Comparison of ENCODE assay signal across 8 cellular contexts in the genomic region with DNA sequence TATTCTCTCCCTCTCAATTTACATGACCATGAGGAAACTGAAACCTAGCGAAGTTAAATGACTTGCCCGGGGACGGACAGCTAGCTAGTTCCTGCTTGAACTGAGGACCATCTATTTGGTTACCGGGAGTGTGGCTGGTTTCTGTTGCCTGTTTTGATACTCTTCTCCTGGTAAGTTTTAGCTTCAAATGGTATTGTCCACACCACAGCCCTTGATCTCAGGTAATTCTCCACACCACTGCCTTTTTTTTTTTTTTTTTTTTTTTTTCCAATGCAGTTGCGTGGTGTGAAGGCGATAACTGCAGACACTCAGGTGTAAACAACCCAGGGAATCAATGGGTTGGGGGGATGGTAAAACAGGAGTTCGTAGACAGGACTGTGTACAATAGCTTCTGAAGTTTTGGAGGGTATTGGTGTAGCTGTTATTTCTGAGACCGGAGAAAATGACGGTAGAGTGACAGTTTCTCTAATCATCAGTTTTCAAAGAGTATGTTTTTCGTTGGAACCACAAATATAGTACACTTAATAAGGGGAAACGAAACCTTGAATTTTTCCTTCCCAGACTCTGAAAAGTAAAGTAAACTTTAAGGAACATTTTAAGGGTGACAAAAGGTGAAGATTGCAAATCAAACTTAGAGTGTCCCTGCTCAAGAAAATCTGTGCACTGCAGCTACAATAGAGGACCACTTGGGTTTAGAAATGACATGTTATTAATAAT.
DNase-seq lines count a peak whose midpoint lies in the region; ATAC-seq and TF ChIP-seq lines count a peak whose summit lies in the region.

No MANE protein-coding gene starts in this region.

- peak overlapping the region; percentile 7 to 57 (median 47) for H3K4me3 ChIP-seq in subcutaneous abdominal adipose tissue (ENCODE audit: low read depth in 1 of 5, low read length in 5 of 5)

- no peak for TF ChIP-seq CTCF in GM13977 (IDR thresholded peaks at IDR 0.05; ENCODE audit: extremely low read depth, insufficient read depth, missing control alignments)
- TF ChIP-seq CTCF in glutamatergic neuron (IDR thresholded peaks at IDR 0.05; ENCODE audit: partially characterized antibody, unreplicated experiment): no peak

- H3K36me3 ChIP-seq in subcutaneous abdominal adipose tissue (ENCODE audit: control insufficient read depth in 5 of 5, insufficient read depth in 5 of 5, low read length in 5 of 5): no peaks in the 10 kb centered on the region

- H3K9ac ChIP-seq in subcutaneous abdominal adipose tissue (ENCODE audit: low read length in 5 of 5): peak overlapping the region in 2 of 5 donors; percentile 39 to 47

- H3K4me3 Mint-ChIP-seq in glutamatergic neuron (ENCODE audit: unreplicated experiment): peak overlapping the region; percentile 63

- H3K4me1 ChIP-seq in subcutaneous abdominal adipose tissue (ENCODE audit: control insufficient read depth in 5 of 5, insufficient read depth in 5 of 5, low read length in 5 of 5): peaks cover 0 to 3% (median 0%) of the 10 kb centered on the region in 5 donors

- H3K36me3 Mint-ChIP-seq in glutamatergic neuron (ENCODE audit: unreplicated experiment): no peaks in the 10 kb centered on the region

- in situ Hi-C loops in GM13977 (cut with MboI; ENCODE audit: low pct_unique_long_range_greater_than_20kb, low sequenced_read_pairs, unreplicated experiment): no loop called here

- H3K27me3 ChIP-seq in subcutaneous abdominal adipose tissue (ENCODE audit: control insufficient read depth in 5 of 5, insufficient read depth in 4 of 5, low read length in 5 of 5): no peaks in the 10 kb centered on the region

- peak; percentile 33 for DNase-seq in GM13977 (ENCODE audit: low spot score)
- peak; percentile 22 for DNase-seq in NCI-H2107 (lab: John Stamatoyannopoulos, UW)
- DNase-seq in glutamatergic neuron: no peak
- DNase-seq in posterior vena cava (ENCODE audit: low spot score): no peak
- DNase-seq in inferior parietal cortex (ENCODE audit: extremely low spot score): no peak
- no peak for DNase-seq in HuH-7.5 (ENCODE audit: low spot score)

- intact Hi-C loops in posterior vena cava (cut with DNase I): no loop called here

- H3K27ac Mint-ChIP-seq in glutamatergic neuron (ENCODE audit: unreplicated experiment): no peak overlapping the region

- peaks cover 12% of the 10 kb centered on the region for H3K4me1 Mint-ChIP-seq in glutamatergic neuron (ENCODE audit: low read depth, unreplicated experiment)

- H3K27me3 Mint-ChIP-seq in glutamatergic neuron (ENCODE audit: unreplicated experiment): no peaks in the 10 kb centered on the region

- peak; percentile 67 for ATAC-seq in GM21423 (IDR thresholded peaks at IDR 0.05; ENCODE audit: unreplicated experiment)

- H3K27ac ChIP-seq in subcutaneous abdominal adipose tissue (ENCODE audit: low read depth, low read length): no peak overlapping the region

- H3K9me3 Mint-ChIP-seq in glutamatergic neuron (ENCODE audit: unreplicated experiment): no peaks in the 10 kb centered on the region

- no peaks in the 10 kb centered on the region for H3K9me3 ChIP-seq in subcutaneous abdominal adipose tissue (ENCODE audit: control insufficient read depth in 5 of 5, low read length in 5 of 5)

Comparison
In these comparisons a context has a peak if more than half of its experiments do, and no peak if none do; other contexts are left out.
1. DNase-seq: peak in GM13977 (single experiment) and NCI-H2107 (single experiment); none in glutamatergic neuron (single experiment), posterior vena cava (single experiment), inferior parietal cortex (single experiment) and HuH-7.5 (single experiment).